In the genomic region with DNA sequence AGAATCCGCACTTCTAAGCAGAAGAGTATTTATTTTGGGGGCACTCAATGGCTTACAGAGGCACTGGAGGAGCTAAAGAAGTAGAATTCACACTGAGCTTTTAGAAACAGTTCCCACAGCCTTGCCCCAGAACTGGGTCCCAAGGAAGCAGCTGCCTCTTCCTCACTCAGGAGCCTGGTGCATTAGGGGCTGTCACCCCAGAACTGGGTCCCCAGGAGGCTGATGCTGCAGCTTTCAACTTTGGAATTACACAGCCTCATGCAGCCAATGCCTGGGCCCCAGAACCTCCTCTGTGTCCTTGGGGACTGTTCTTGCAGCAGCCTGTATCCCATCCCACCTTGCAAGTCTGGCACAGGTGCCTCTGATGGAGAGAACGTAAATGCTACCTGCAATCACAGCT, we compare ENCODE assay signal across 38 cellular contexts.
"Had no signal": no experiment of that assay in that cellular context is flagged by ENCODE, and none has a peak within 500 bp of the region (broad histone marks: within the 10 kb centered on the region; RNA-seq: fewer than 3 reads in every experiment).

No MANE protein-coding gene starts in this region.

- H3K27me3 Mint-ChIP-seq: activated naive CD4-positive, alpha-beta T cell treated with anti-CD3 and anti-CD28 coated beads, Interleukin-2, amount 10 ng/mL, durations not matched to agents 7 days and 5 days had no signal

- H3K4me3 ChIP-seq: adrenal gland, ascending aorta, breast epithelium, cardiac muscle cell had no signal

- H3K36me3 Mint-ChIP-seq: activated naive CD4-positive, alpha-beta T cell treated with anti-CD3 and anti-CD28 coated beads, Interleukin-2, amount 10 ng/mL, durations not matched to agents 7 days and 5 days; activated naive CD4-positive, alpha-beta T cell treated with anti-CD3 and anti-CD28 coated beads, Interleukin-2, amount 50 U/mL, for 24 hours; activated naive CD4-positive, alpha-beta T cell treated with anti-CD3 and anti-CD28 coated beads, Interleukin-2, amount 50 U/mL, for 72 hours; activated naive CD8-positive, alpha-beta T cell; activated naive CD8-positive, alpha-beta T cell treated with anti-CD3 and anti-CD28 coated beads for 36 hours; activated naive CD8-positive, alpha-beta T cell treated with anti-CD3 and anti-CD28 coated beads, Interleukin-2, amount 10 ng/mL, durations not matched to agents 7 days and 5 days; brain had no signal

- H3K4me1 ChIP-seq: adrenal gland had no signal

- H3K9me3 ChIP-seq: adrenal gland, ascending aorta, breast epithelium had no signal

- DNase-seq: activated effector memory CD4-positive, alpha-beta T cell treated with anti-CD3 and anti-CD28 coated beads, Interleukin-2, amount 50 U/mL, for 16 hours; activated effector memory CD4-positive, alpha-beta T cell treated with Interleukin-2 at 50 U/mL for 16 hours; activated gamma-delta T cell; activated gamma-delta T cell treated with Interleukin-2 at 50 U/mL for 16 hours; activated naive CD4-positive, alpha-beta T cell; activated naive CD4-positive, alpha-beta T cell treated with anti-CD3 and anti-CD28 coated beads for 36 hours; activated naive CD4-positive, alpha-beta T cell treated with anti-CD3 and anti-CD28 coated beads, Interleukin-2, amount 10 ng/mL, durations not matched to agents 7 days and 5 days; activated naive CD4-positive, alpha-beta T cell treated with anti-CD3 and anti-CD28 coated beads, Interleukin-2, amount 50 U/mL, for 16 hours; activated naive CD4-positive, alpha-beta T cell treated with Interleukin-2 at 50 U/mL for 16 hours; activated naive CD8-positive, alpha-beta T cell treated with anti-CD3 and anti-CD28 coated beads for 36 hours; activated naive CD8-positive, alpha-beta T cell treated with anti-CD3 and anti-CD28 coated beads, Interleukin-2, amount 10 ng/mL, durations not matched to agents 7 days and 5 days; activated naive CD8-positive, alpha-beta T cell treated with anti-CD3 and anti-CD28 coated beads, Interleukin-2, amount 50 U/mL, for 24 hours; activated T-cell treated with anti-CD3 and anti-CD28 coated beads for 4 hours; activated T-cell treated with anti-CD3 and anti-CD28 coated beads, Interleukin-2, amount 50 U/mL, for 1 hour; activated T-cell treated with anti-CD3 and anti-CD28 coated beads, Interleukin-2, amount 50 U/mL, for 24 hours; activated T-cell treated with anti-CD3 and anti-CD28 coated beads, Interleukin-2, amount 50 U/mL, for 4 hours; activated T-cell treated with anti-CD3 and anti-CD28 coated beads, Interleukin-2, amount 50 U/mL, for 48 hours; activated T-cell treated with anti-CD3 and anti-CD28 coated beads, Interleukin-2, amount 50 U/mL, for 72 hours; adrenal gland; amniotic stem cell; amygdala; anterior cingulate cortex; aorta; brain microvascular endothelial cell; caudate nucleus; central memory CD4-positive, alpha-beta T cell; cerebellar nuclear complex had no signal

- H3K27ac Mint-ChIP-seq: activated naive CD4-positive, alpha-beta T cell treated with anti-CD3 and anti-CD28 coated beads for 36 hours; activated naive CD4-positive, alpha-beta T cell treated with anti-CD3 and anti-CD28 coated beads, Interleukin-2, amount 10 ng/mL, durations not matched to agents 7 days and 5 days; activated naive CD4-positive, alpha-beta T cell treated with anti-CD3 and anti-CD28 coated beads, Interleukin-2, amount 50 U/mL, for 24 hours; activated naive CD4-positive, alpha-beta T cell treated with anti-CD3 and anti-CD28 coated beads, Interleukin-2, amount 50 U/mL, for 72 hours; activated naive CD8-positive, alpha-beta T cell; activated naive CD8-positive, alpha-beta T cell treated with anti-CD3 and anti-CD28 coated beads for 36 hours; activated naive CD8-positive, alpha-beta T cell treated with anti-CD3 and anti-CD28 coated beads, Interleukin-2, amount 10 ng/mL, durations not matched to agents 7 days and 5 days; activated naive CD8-positive, alpha-beta T cell treated with anti-CD3 and anti-CD28 coated beads, Interleukin-2, amount 50 U/mL, for 24 hours; activated T-cell treated with anti-CD3 and anti-CD28 coated beads, Interleukin-2, amount 50 U/mL, for 24 hours; activated T-cell treated with anti-CD3 and anti-CD28 coated beads, Interleukin-2, amount 50 U/mL, for 72 hours; activated T-helper 1 cell treated with anti-CD3 and anti-CD28 coated beads, Interleukin-12 subunit alpha, Interleukin-12 subunit beta, Interleukin-2, Interleukin-4 antibody, amounts not matched to agents 30 ng/mL and 10 ng/mL and 1 ng/mL, durations not matched to agents 14 hours and 24 hours and 36 hours; activated T-helper 17 cell treated with anti-CD3 and anti-CD28 coated beads, Interleukin-2, amount 50 U/mL, for 72 hours; activated T-helper 2 cell treated with anti-CD3 and anti-CD28 coated beads, Interferon-gamma antibody, Interleukin-2, Interleukin-4, amounts not matched to agents 10 μg/mL and 5 μg/mL and 100 μg/mL, durations not matched to agents 14 hours and 24 hours and 36 hours had no signal

- H3K27me3 ChIP-seq: adrenal gland, ascending aorta, brain microvascular endothelial cell, cardiac muscle cell had no signal

- ATAC-seq: activated naive CD4-positive, alpha-beta T cell treated with anti-CD3 and anti-CD28 coated beads, Interleukin-2, amount 50 U/mL, for 72 hours; activated naive CD8-positive, alpha-beta T cell treated with anti-CD3 and anti-CD28 coated beads, Interleukin-2, amount 50 U/mL, for 24 hours; activated T-cell treated with anti-CD3 and anti-CD28 coated beads, Interleukin-2, amount 50 U/mL, for 4 hours; activated T-cell treated with anti-CD3 and anti-CD28 coated beads, Interleukin-2, amount 50 U/mL, for 72 hours; activated T-helper 17 cell treated with anti-CD3 and anti-CD28 coated beads, Interleukin-2, amount 50 U/mL, for 72 hours had no signal

- H3K4me1 Mint-ChIP-seq: activated naive CD4-positive, alpha-beta T cell treated with anti-CD3 and anti-CD28 coated beads, Interleukin-2, amount 50 U/mL, for 24 hours; activated naive CD8-positive, alpha-beta T cell treated with anti-CD3 and anti-CD28 coated beads for 36 hours; activated naive CD8-positive, alpha-beta T cell treated with anti-CD3 and anti-CD28 coated beads, Interleukin-2, amount 10 ng/mL, durations not matched to agents 7 days and 5 days; activated naive CD8-positive, alpha-beta T cell treated with anti-CD3 and anti-CD28 coated beads, Interleukin-2, amount 50 U/mL, for 24 hours; activated T-helper 17 cell treated with anti-CD3 and anti-CD28 coated beads, Interleukin-2, amount 50 U/mL, for 72 hours; central memory CD8-positive, alpha-beta T cell had no signal

- H3K36me3 ChIP-seq: adrenal gland, ascending aorta, brain microvascular endothelial cell, breast epithelium, cardiac muscle cell had no signal

- H3K4me3 Mint-ChIP-seq: activated naive CD4-positive, alpha-beta T cell treated with anti-CD3 and anti-CD28 coated beads for 36 hours; activated naive CD4-positive, alpha-beta T cell treated with anti-CD3 and anti-CD28 coated beads, Interleukin-2, amount 10 ng/mL, durations not matched to agents 7 days and 5 days; activated naive CD4-positive, alpha-beta T cell treated with anti-CD3 and anti-CD28 coated beads, Interleukin-2, amount 50 U/mL, for 24 hours; activated naive CD8-positive, alpha-beta T cell; activated naive CD8-positive, alpha-beta T cell treated with anti-CD3 and anti-CD28 coated beads for 36 hours; activated naive CD8-positive, alpha-beta T cell treated with anti-CD3 and anti-CD28 coated beads, Interleukin-2, amount 10 ng/mL, durations not matched to agents 7 days and 5 days; activated naive CD8-positive, alpha-beta T cell treated with anti-CD3 and anti-CD28 coated beads, Interleukin-2, amount 50 U/mL, for 24 hours; activated T-cell treated with anti-CD3 and anti-CD28 coated beads, Interleukin-2, amount 50 U/mL, for 24 hours; activated T-cell treated with anti-CD3 and anti-CD28 coated beads, Interleukin-2, amount 50 U/mL, for 4 hours; activated T-cell treated with anti-CD3 and anti-CD28 coated beads, Interleukin-2, amount 50 U/mL, for 72 hours; activated T-helper 1 cell treated with anti-CD3 and anti-CD28 coated beads, Interleukin-12 subunit alpha, Interleukin-12 subunit beta, Interleukin-2, Interleukin-4 antibody, amounts not matched to agents 30 ng/mL and 10 ng/mL and 1 ng/mL, durations not matched to agents 14 hours and 24 hours and 36 hours; activated T-helper 17 cell treated with anti-CD3 and anti-CD28 coated beads, Interleukin-2, amount 50 U/mL, for 72 hours; brain; central memory CD8-positive, alpha-beta T cell had no signal

- H3K9me3 Mint-ChIP-seq: activated naive CD4-positive, alpha-beta T cell treated with anti-CD3 and anti-CD28 coated beads for 36 hours; activated naive CD4-positive, alpha-beta T cell treated with anti-CD3 and anti-CD28 coated beads, Interleukin-2, amount 10 ng/mL, durations not matched to agents 7 days and 5 days; activated naive CD4-positive, alpha-beta T cell treated with anti-CD3 and anti-CD28 coated beads, Interleukin-2, amount 50 U/mL, for 24 hours; activated naive CD4-positive, alpha-beta T cell treated with anti-CD3 and anti-CD28 coated beads, Interleukin-2, amount 50 U/mL, for 72 hours; activated naive CD8-positive, alpha-beta T cell treated with anti-CD3 and anti-CD28 coated beads for 36 hours; activated naive CD8-positive, alpha-beta T cell treated with anti-CD3 and anti-CD28 coated beads, Interleukin-2, amount 10 ng/mL, durations not matched to agents 7 days and 5 days; activated naive CD8-positive, alpha-beta T cell treated with anti-CD3 and anti-CD28 coated beads, Interleukin-2, amount 50 U/mL, for 24 hours; activated T-cell treated with anti-CD3 and anti-CD28 coated beads, Interleukin-2, amount 50 U/mL, for 24 hours; activated T-cell treated with anti-CD3 and anti-CD28 coated beads, Interleukin-2, amount 50 U/mL, for 4 hours; activated T-cell treated with anti-CD3 and anti-CD28 coated beads, Interleukin-2, amount 50 U/mL, for 72 hours; activated T-helper 1 cell treated with anti-CD3 and anti-CD28 coated beads, Interleukin-12 subunit alpha, Interleukin-12 subunit beta, Interleukin-2, Interleukin-4 antibody, amounts not matched to agents 30 ng/mL and 10 ng/mL and 1 ng/mL, durations not matched to agents 14 hours and 24 hours and 36 hours; activated T-helper 17 cell treated with anti-CD3 and anti-CD28 coated beads, Interleukin-2, amount 50 U/mL, for 72 hours; activated T-helper 2 cell treated with anti-CD3 and anti-CD28 coated beads, Interferon-gamma antibody, Interleukin-2, Interleukin-4, amounts not matched to agents 10 μg/mL and 5 μg/mL and 100 μg/mL, durations not matched to agents 14 hours and 24 hours and 36 hours; central memory CD8-positive, alpha-beta T cell had no signal

- H3K27ac ChIP-seq: adrenal gland, ascending aorta, brain microvascular endothelial cell, breast epithelium, cardiac muscle cell had no signal
